In genomic region chr11:44743326-44743725, GRCh38 we compare ENCODE assay signal across 14 cellular contexts. TPM values are rescaled to one million over a fixed set of nuclear protein-coding genes. Genes with fewer than 3 reads are reported as not detected.
"Had no signal": no experiment of that assay in that cellular context is flagged by ENCODE, and none has a peak within 500 bp of the region (broad histone marks: within the 10 kb centered on the region; RNA-seq: fewer than 3 reads in every experiment).

No MANE protein-coding gene starts in this region.

- H3K27me3 ChIP-seq: SJCRH30 had no signal

- ATAC-seq: activated naive CD8-positive, alpha-beta T cell treated with anti-CD3 and anti-CD28 coated beads, Interleukin-2, amount 50 U/mL, for 24 hours; naive thymus-derived CD8-positive, alpha-beta T cell; psoas muscle had no signal

- H3K27me3 Mint-ChIP-seq: activated CD4-positive, alpha-beta memory T cell treated with anti-CD3 and anti-CD28 coated beads for 36 hours had no signal

- H3K4me3 Mint-ChIP-seq: activated CD4-positive, alpha-beta memory T cell treated with anti-CD3 and anti-CD28 coated beads for 36 hours; activated naive CD8-positive, alpha-beta T cell treated with anti-CD3 and anti-CD28 coated beads, Interleukin-2, amount 50 U/mL, for 24 hours; naive thymus-derived CD8-positive, alpha-beta T cell had no signal

- H3K4me1 ChIP-seq: SJCRH30 had no signal

- H3K36me3 ChIP-seq: stomach had no signal

- H3K4me3 ChIP-seq: lung, psoas muscle, SJCRH30, stomach had no signal

- H3K27ac ChIP-seq: psoas muscle, SJCRH30 had no signal

- DNase-seq: activated CD4-positive, alpha-beta memory T cell treated with anti-CD3 and anti-CD28 coated beads for 36 hours; activated CD4-positive, alpha-beta T cell treated with anti-CD3 and anti-CD28 coated beads for 1 hour; activated naive CD4-positive, alpha-beta T cell treated with Interleukin-2 at 50 U/mL for 16 hours; activated naive CD8-positive, alpha-beta T cell treated with anti-CD3 and anti-CD28 coated beads, Interleukin-2, amount 50 U/mL, for 24 hours; kidney glomerular epithelial cell; naive thymus-derived CD8-positive, alpha-beta T cell; psoas muscle; SJCRH30; stimulated activated CD4-positive, alpha-beta T cell treated with anti-CD3 and anti-CD28 coated beads, Interleukin-15, amount 100 ng/mL, for 24 hours; stimulated activated CD4-positive, alpha-beta T cell treated with anti-CD3 and anti-CD28 coated beads, Interleukin-4, amount 100 ng/mL, for 4 hours; stomach; T-helper 9 cell had no signal

- H3K27ac Mint-ChIP-seq: activated CD4-positive, alpha-beta memory T cell treated with anti-CD3 and anti-CD28 coated beads for 36 hours; activated naive CD8-positive, alpha-beta T cell treated with anti-CD3 and anti-CD28 coated beads, Interleukin-2, amount 50 U/mL, for 24 hours had no signal

- H3K9me3 Mint-ChIP-seq: activated CD4-positive, alpha-beta memory T cell treated with anti-CD3 and anti-CD28 coated beads for 36 hours; activated naive CD8-positive, alpha-beta T cell treated with anti-CD3 and anti-CD28 coated beads, Interleukin-2, amount 50 U/mL, for 24 hours; naive thymus-derived CD8-positive, alpha-beta T cell had no signal

- H3K9me3 ChIP-seq: psoas muscle, SJCRH30, stomach had no signal

RNA-seq across cellular contexts. Expression of gene TSPAN18, which starts 16.6 kb away (rescaled TPM):
- total RNA-seq: fibroblast of lung had no signal
